In the genomic region with DNA sequence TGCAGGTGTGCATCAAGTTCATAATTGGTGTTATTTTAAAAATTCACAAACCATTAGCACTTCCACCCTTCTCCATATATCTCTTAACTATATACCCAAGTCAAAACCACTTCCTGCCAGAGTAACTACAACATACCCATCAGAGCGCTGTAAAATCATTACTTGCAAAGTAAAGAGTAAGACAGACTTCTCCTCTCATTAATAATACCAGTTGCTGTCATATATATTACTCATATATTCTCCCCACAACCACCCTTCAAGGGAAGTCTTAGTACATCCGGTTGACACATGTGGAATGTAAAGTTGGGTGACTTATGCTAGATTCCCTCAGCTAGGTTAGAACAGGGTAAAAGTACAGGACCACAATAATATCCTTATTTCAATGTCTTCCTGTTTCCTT, we compare ENCODE assay signal across 12 cellular contexts. TPM values are rescaled to one million over a fixed set of nuclear protein-coding genes. Genes with fewer than 3 reads are reported as not detected.
A peak's percentile ranks its signal among the peaks of the same experiment; 100 is the strongest.
DNase-seq lines count a peak whose midpoint lies in the region; ATAC-seq, FAIRE-seq and TF ChIP-seq lines count a peak whose summit lies in the region.
"Had no signal": no experiment of that assay in that cellular context is flagged by ENCODE, and none has a peak within 500 bp of the region (broad histone marks: within the 10 kb centered on the region; RNA-seq: fewer than 3 reads in every experiment).

No MANE protein-coding gene starts in this region.

- peak overlapping the region; percentile 39 for H3K4me2 ChIP-seq in endothelial cell of umbilical vein (ENCODE audit: insufficient read depth, low read length)

- H2AFZ ChIP-seq in endothelial cell of umbilical vein (ENCODE audit: low read depth, low read length) = no peak overlapping the region

- intact Hi-C loops in endothelial cell of umbilical vein (cut with micrococcal nuclease) = no loop called here

- no peaks in the 10 kb centered on the region for H3K36me3 ChIP-seq in endothelial cell of umbilical vein (ENCODE audit: control insufficient read depth in 2 of 2, extremely low read depth in 1 of 2, insufficient read depth in 2 of 2, low read length in 2 of 2)

- H3K4me3 ChIP-seq in endothelial cell of umbilical vein (replicated peaks in 1 of 3; ENCODE audit: insufficient read depth in 1 of 3, low read depth in 1 of 3, low read length in 3 of 3) = no peak overlapping the region

- peaks cover 12% of the 10 kb centered on the region for H3K4me1 ChIP-seq in endothelial cell of umbilical vein (ENCODE audit: control insufficient read depth, extremely low read depth, insufficient read depth, low read length)

- dilution Hi-C loops in endothelial cell of umbilical vein (cut with MboI; ENCODE audit: extremely low pct_ligation_motif_present, low sequenced_read_pairs) = no loop called here

- no peak for TF ChIP-seq POLR2A in endothelial cell of umbilical vein (IDR thresholded peaks at IDR 0.05; ENCODE audit: low read depth, low read length)

- in situ Hi-C loops in G401 (cut with HindIII; ENCODE audit: low sequenced_read_pairs) = no loop called here

- peak; percentile 81 for FAIRE-seq in endothelial cell of umbilical vein (lab: Jason Lieb, UNC)

- CTCF ChIA-PET in endothelial cell of umbilical vein (lab: Charles Lee) = interaction anchor here (1.3 to 1.4 kb wide), 2 partner anchors 10 to 90 kb away, joined by 4 read pairs; no protein-coding TSS in a partner anchor

- no TSS peak for BruUV-seq in endothelial cell of umbilical vein (replicated peaks; lab: Mats Ljungman, UMichigan)

- no peak for TF ChIP-seq CTCF in endothelial cell of umbilical vein (IDR thresholded peaks at IDR 0.05; ENCODE audit: extremely low read depth in 1 of 2, insufficient read depth in 1 of 2, low read depth in 1 of 2, low read length in 2 of 2)

- H3K27ac ChIP-seq in endothelial cell of umbilical vein (ENCODE audit: insufficient read depth, low read depth, low read length) = no peak overlapping the region

- no peaks in the 10 kb centered on the region for H3K79me2 ChIP-seq in endothelial cell of umbilical vein (ENCODE audit: control insufficient read depth, insufficient read depth, low read length)

- H4K20me1 ChIP-seq in endothelial cell of umbilical vein (replicated peaks; ENCODE audit: control insufficient read depth, extremely low read depth, insufficient read depth, low read length) = no peaks in the 10 kb centered on the region

- H3K9me3 ChIP-seq in endothelial cell of umbilical vein (replicated peaks; ENCODE audit: control insufficient read depth, insufficient read depth, low read length) = no peaks in the 10 kb centered on the region

- H3K9me1 ChIP-seq in endothelial cell of umbilical vein (replicated peaks; ENCODE audit: control insufficient read depth, extremely low read depth, insufficient read depth, low read length) = no peaks in the 10 kb centered on the region

- ATAC-seq in GM18517 (IDR thresholded peaks at IDR 0.05; ENCODE audit: unreplicated experiment) (peak; percentile 48), HG02610 (IDR thresholded peaks at IDR 0.05; ENCODE audit: unreplicated experiment) (peak; percentile 74)

- H3K27me3 ChIP-seq in endothelial cell of umbilical vein (ENCODE audit: control insufficient read depth in 2 of 2, insufficient read depth in 2 of 2, low read length in 2 of 2) = peaks cover 0 to 4% of the 10 kb centered on the region in 2 experiments

- POLR2A ChIA-PET in endothelial cell of umbilical vein (lab: Charles Lee) = interaction anchor here (0.6 kb wide), 1 partner anchor 10 kb away, joined by 4 read pairs; a partner anchor contains a TSS

- H3K9ac ChIP-seq in endothelial cell of umbilical vein (replicated peaks; ENCODE audit: extremely low read depth, insufficient read depth, low read length) = no peak overlapping the region

- peak; percentile 68 for DNase-seq in MV-4-11 (lab: John Stamatoyannopoulos, UW)
- peak; percentile 57 for DNase-seq in endothelial cell of umbilical vein (ENCODE audit: low read depth, low spot score)
- no peak for DNase-seq in hippocampal formation (lab: John Stamatoyannopoulos, UW)
- DNase-seq in NCI-H748 treated with DMSO at 0.1 percent for 48 hours (lab: John Stamatoyannopoulos, UW) = no peak
- DNase-seq in DMS79 treated with DMSO at 0.1 percent for 48 hours (lab: John Stamatoyannopoulos, UW) = no peak
- DNase-seq in G401 (ENCODE audit: low spot score) = no peak
- DNase-seq: activated effector memory CD4-positive, alpha-beta T cell treated with Interleukin-2 at 50 U/mL for 16 hours; kidney glomerular epithelial cell; NCI-H524 treated with DMSO at 0.1 percent for 48 hours; stimulated activated CD4-positive, alpha-beta T cell treated with anti-CD3 and anti-CD28 coated beads, Interleukin-4, amount 100 ng/mL, for 4 hours had no signal

TF ChIP-seq in endothelial cell of umbilical vein, 7 proteins besides CTCF, POLR2A, EP300 and RAD21:
- TF ChIP-seq EZH2 (IDR thresholded peaks at IDR 0.05; ENCODE audit: borderline replicate concordance, low read depth, low read length, severe bottlenecking) (no peak), FOS (IDR thresholded peaks at IDR 0.05; ENCODE audit: borderline replicate concordance, insufficient read depth, low read length) (peak; percentile 62), POLR2AphosphoS5 (IDR thresholded peaks at IDR 0.05; ENCODE audit: insufficient read depth, low read depth, low read length) (peak; percentile 37), MYC (IDR thresholded peaks at IDR 0.05; ENCODE audit: low read depth, low read length) (no peak), GATA2 (IDR thresholded peaks at IDR 0.05; ENCODE audit: insufficient read depth, insufficient read length, low read depth, low read length) (no peak), JUN (IDR thresholded peaks at IDR 0.05; ENCODE audit: borderline replicate concordance, insufficient read depth, insufficient read length, low read depth) (peak; percentile 39)
- TF ChIP-seq, protein P1, sequence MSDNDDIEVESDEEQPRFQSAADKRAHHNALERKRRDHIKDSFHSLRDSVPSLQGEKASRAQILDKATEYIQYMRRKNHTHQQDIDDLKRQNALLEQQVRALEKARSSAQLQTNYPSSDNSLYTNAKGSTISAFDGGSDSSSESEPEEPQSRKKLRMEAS (IDR thresholded peaks at IDR 0.05; ENCODE audit: insufficient read depth, insufficient read length) = no peak
TF ChIP-seq in endothelial cell of umbilical vein: peak in this region for 3.

RNA-seq across cellular contexts. Expression of a gene that starts 5.6 kb away (rescaled TPM):
- 6.1 and 10.0 TPM in 2 replicates for total RNA-seq in endothelial cell of umbilical vein
- 2.6 TPM in 2 replicates for polyA plus RNA-seq in endothelial cell of umbilical vein
- polyA plus RNA-seq in endothelial cell of umbilical vein (2011; cell fraction: cytosol; rRNA removed) = 0.37 and 1.4 TPM in 2 replicates
- 3.4 and 3.7 TPM in 2 replicates for polyA plus RNA-seq in endothelial cell of umbilical vein (2011; cell fraction: nucleus; rRNA removed)
- 1.3 TPM in 1 of 2 replicates, not detected in the other for polyA plus RNA-seq in endothelial cell of umbilical vein (2012)
- polyA minus RNA-seq in endothelial cell of umbilical vein = 5.8 and 15.0 TPM in 2 replicates
- 291 TPM for polyA minus RNA-seq in endothelial cell of umbilical vein (2011; cell fraction: cytosol; rRNA and poly(A)+ RNA removed)
- polyA minus RNA-seq in endothelial cell of umbilical vein (2011; cell fraction: nucleus; rRNA and poly(A)+ RNA removed) = 76.2 and 98.7 TPM in 2 replicates
- total RNA-seq in G401 (2014; rRNA removed; shearing (Covaris generic)) = 118 and 204 TPM in 2 replicates

RNA-seq across cellular contexts. Expression of a gene that starts 10.1 kb away (rescaled TPM):
- total RNA-seq in endothelial cell of umbilical vein = 3.3 and 5.1 TPM in 2 replicates
- 2.1 and 2.6 TPM in 2 replicates for polyA plus RNA-seq in endothelial cell of umbilical vein
- polyA plus RNA-seq in endothelial cell of umbilical vein (2011; cell fraction: cytosol; rRNA removed) = 1.7 and 2.3 TPM in 2 replicates
- 1.1 and 1.4 TPM in 2 replicates for polyA plus RNA-seq in endothelial cell of umbilical vein (2011; cell fraction: nucleus; rRNA removed)
- 2.6 and 3.3 TPM in 2 replicates for polyA plus RNA-seq in endothelial cell of umbilical vein (2012)
- 3.6 and 3.9 TPM in 2 replicates for polyA minus RNA-seq in endothelial cell of umbilical vein
- 2.4 TPM for polyA minus RNA-seq in endothelial cell of umbilical vein (2011; cell fraction: cytosol; rRNA and poly(A)+ RNA removed)
- 0.77 and 1.1 TPM in 2 replicates for polyA minus RNA-seq in endothelial cell of umbilical vein (2011; cell fraction: nucleus; rRNA and poly(A)+ RNA removed)
- total RNA-seq in G401 (2014; rRNA removed; shearing (Covaris generic)) = 2.7 and 3.8 TPM in 2 replicates

RNA-seq across cellular contexts. Expression of a gene that starts 13.9 kb away (rescaled TPM):
- 11.7 and 12.7 TPM in 2 replicates for total RNA-seq in endothelial cell of umbilical vein
- polyA plus RNA-seq in endothelial cell of umbilical vein = 5.5 and 7.1 TPM in 2 replicates
- polyA plus RNA-seq in endothelial cell of umbilical vein (2011; cell fraction: cytosol; rRNA removed) = 10.6 and 11.2 TPM in 2 replicates
- 18.9 and 25.3 TPM in 2 replicates for polyA plus RNA-seq in endothelial cell of umbilical vein (2011; cell fraction: nucleus; rRNA removed)
- polyA plus RNA-seq in endothelial cell of umbilical vein (2012) = 11.7 and 12.4 TPM in 2 replicates
- 11.0 and 12.7 TPM in 2 replicates for polyA minus RNA-seq in endothelial cell of umbilical vein
- polyA minus RNA-seq in endothelial cell of umbilical vein (2011; cell fraction: cytosol; rRNA and poly(A)+ RNA removed) = 10.3 TPM
- polyA minus RNA-seq in endothelial cell of umbilical vein (2011; cell fraction: nucleus; rRNA and poly(A)+ RNA removed) = 17.5 and 24.7 TPM in 2 replicates
- total RNA-seq in G401 (2014; rRNA removed; shearing (Covaris generic)) = 23.8 and 25.7 TPM in 2 replicates

RNA-seq across cellular contexts. Expression of a gene that starts 53.4 kb away (rescaled TPM):
- not detected in 2 replicates for total RNA-seq in endothelial cell of umbilical vein
- polyA plus RNA-seq in endothelial cell of umbilical vein = 0.04 TPM in 1 of 2 replicates, not detected in the other
- polyA plus RNA-seq in endothelial cell of umbilical vein (2011; cell fraction: cytosol; rRNA removed) = 0.03 TPM in 1 of 2 replicates, not detected in the other
- polyA plus RNA-seq in endothelial cell of umbilical vein (2011; cell fraction: nucleus; rRNA removed) = not detected in 2 replicates
- not detected in 2 replicates for polyA plus RNA-seq in endothelial cell of umbilical vein (2012)
- polyA minus RNA-seq in endothelial cell of umbilical vein = not detected in 2 replicates
- not detected for polyA minus RNA-seq in endothelial cell of umbilical vein (2011; cell fraction: cytosol; rRNA and poly(A)+ RNA removed)
- polyA minus RNA-seq in endothelial cell of umbilical vein (2011; cell fraction: nucleus; rRNA and poly(A)+ RNA removed) = not detected in 2 replicates
- not detected in 2 replicates for total RNA-seq in G401 (2014; rRNA removed; shearing (Covaris generic))

RNA-seq across cellular contexts. Expression of a gene that starts 53.4 kb away (rescaled TPM):
- 2.4 and 2.5 TPM in 2 replicates for total RNA-seq in endothelial cell of umbilical vein
- polyA plus RNA-seq in endothelial cell of umbilical vein = 0.59 and 0.72 TPM in 2 replicates
- polyA plus RNA-seq in endothelial cell of umbilical vein (2011; cell fraction: cytosol; rRNA removed) = 0.83 and 1.0 TPM in 2 replicates
- polyA plus RNA-seq in endothelial cell of umbilical vein (2011; cell fraction: nucleus; rRNA removed) = 1.7 and 2.1 TPM in 2 replicates
- 1.1 and 1.8 TPM in 2 replicates for polyA plus RNA-seq in endothelial cell of umbilical vein (2012)
- polyA minus RNA-seq in endothelial cell of umbilical vein = 0.42 and 1.4 TPM in 2 replicates
- polyA minus RNA-seq in endothelial cell of umbilical vein (2011; cell fraction: cytosol; rRNA and poly(A)+ RNA removed) = not detected
- polyA minus RNA-seq in endothelial cell of umbilical vein (2011; cell fraction: nucleus; rRNA and poly(A)+ RNA removed) = 1.3 and 1.7 TPM in 2 replicates
- total RNA-seq in G401 (2014; rRNA removed; shearing (Covaris generic)) = not detected in 2 replicates

Comparison
In these comparisons a context has a peak if more than half of its experiments do, and no peak if none do; other contexts are left out.
1. DNase-seq: peak in MV-4-11 (single experiment) and endothelial cell of umbilical vein (single experiment); none in hippocampal formation (0 of 2), NCI-H748 treated with DMSO at 0.1 percent for 48 hours (single experiment), DMS79 treated with DMSO at 0.1 percent for 48 hours (single experiment) and G401 (single experiment).
2. RNA of a gene that starts 5.6 kb away (total RNA-seq): 118 to 204 TPM in G401; 6.1 to 10.0 TPM in endothelial cell of umbilical vein; every median in the first group is over 10 times any median in the second.